8 cellular contexts compared by ENCODE assay signal in the genomic region with DNA sequence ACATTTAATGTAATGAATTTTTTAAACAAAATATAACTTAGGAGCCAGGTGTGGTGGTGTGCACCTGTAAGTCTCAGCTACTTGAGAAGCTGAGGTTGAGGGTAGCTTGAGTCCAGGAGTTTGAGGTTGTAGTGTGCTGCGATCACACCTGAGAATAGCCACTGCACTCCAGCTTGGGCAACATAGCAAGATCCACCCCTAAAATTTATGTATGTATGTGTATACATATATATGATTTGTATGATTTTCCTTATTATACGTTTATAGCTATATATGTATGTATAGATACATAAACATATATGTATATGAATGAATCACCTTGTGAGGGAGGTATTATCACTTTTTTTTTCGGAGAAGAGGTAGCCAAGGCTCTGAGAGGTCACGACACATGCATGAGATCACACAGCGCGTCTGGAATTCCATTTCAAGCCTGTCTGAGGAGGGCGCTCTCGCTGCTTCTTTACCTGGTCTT. TPM values are rescaled to one million over a fixed set of nuclear protein-coding genes. Genes with fewer than 3 reads are reported as not detected.
DNase-seq lines count a peak whose midpoint lies in the region; ATAC-seq, FAIRE-seq and TF ChIP-seq lines count a peak whose summit lies in the region.

No MANE protein-coding gene starts in this region.

- DNase-seq in GM18507 (ENCODE audit: extremely low spot score, insufficient read length, low read depth) (no peak), Panc1 (ENCODE audit: low read depth, low spot score) (no peak), choroid plexus epithelial cell (ENCODE audit: low read depth) (peak; percentile 42), middle frontal gyrus (ENCODE audit: extremely low spot score, low spot score) (peak; percentile 18), type B pancreatic cell (ENCODE audit: extremely low spot score, unreplicated experiment) (no peak), NCI-H2029 treated with DMSO at 0.1 percent for 48 hours (lab: John Stamatoyannopoulos, UW) (no peak), NCI-H2081 (lab: John Stamatoyannopoulos, UW) (no peak)

- H3K27me3 Mint-ChIP-seq in type B pancreatic cell = peaks cover 71% of the 10 kb centered on the region

- no peak overlapping the region for H3K27ac ChIP-seq in Panc1 (ENCODE audit: low read length)

- no peak overlapping the region for H3K27ac Mint-ChIP-seq in type B pancreatic cell

- H3K4me1 ChIP-seq in Panc1 (ENCODE audit: control insufficient read depth, insufficient read depth, low read length) = no peaks in the 10 kb centered on the region

- POLR2A ChIA-PET in Panc1 (lab: Charles Lee) = interaction anchor here (0.7 kb wide), 1 partner anchor 12 kb away, joined by 3 read pairs; no protein-coding TSS in a partner anchor

- in situ Hi-C loops in Panc1 (cut with HindIII; ENCODE audit: low pct_unique_long_range_greater_than_20kb, low sequenced_read_pairs) = no loop called here

- H3K9me3 ChIP-seq in Panc1 (ENCODE audit: control insufficient read depth, insufficient read depth, low read depth, low read length) = no peaks in the 10 kb centered on the region

- no peaks in the 10 kb centered on the region for H3K4me1 Mint-ChIP-seq in type B pancreatic cell (ENCODE audit: unreplicated experiment)

- CTCF ChIA-PET in Panc1 (lab: Charles Lee) = interaction anchor here (1.7 kb wide), 1 partner anchor 74 kb away, joined by 6 read pairs; no protein-coding TSS in a partner anchor

- ATAC-seq in Panc1 (no peak), GM19467 (IDR thresholded peaks at IDR 0.05; ENCODE audit: unreplicated experiment) (no peak)

- peak; percentile 70 for TF ChIP-seq CTCF in Panc1 (IDR thresholded peaks at IDR 0.05)
- TF ChIP-seq CTCF in choroid plexus epithelial cell (conservative IDR thresholded peaks at IDR 0.05; ENCODE audit: low read depth, low read length) = peak; percentile 51
- peak; percentile 32 for TF ChIP-seq CTCF in type B pancreatic cell (conservative IDR thresholded peaks at IDR 0.05)

- H3K4me3 ChIP-seq in Panc1 (ENCODE audit: low read depth in 2 of 2, low read length in 2 of 2) (peak overlapping the region; percentile 44 to 59), choroid plexus epithelial cell (ENCODE audit: low read depth, low read length) (peak overlapping the region; percentile 41)

- no peaks in the 10 kb centered on the region for H3K36me3 ChIP-seq in Panc1 (ENCODE audit: control insufficient read depth, insufficient read depth, low read length)

- H3K27me3 ChIP-seq in Panc1 (ENCODE audit: control insufficient read depth, insufficient read depth, low read length) = peaks cover 6% of the 10 kb centered on the region

- H3K9me3 Mint-ChIP-seq in type B pancreatic cell = no peaks in the 10 kb centered on the region

- no peaks in the 10 kb centered on the region for H3K36me3 Mint-ChIP-seq in type B pancreatic cell

- intact Hi-C loops in Panc1 (cut with micrococcal nuclease; ENCODE audit: unreplicated experiment) = no loop called here

- FAIRE-seq in GM18507 (lab: Jason Lieb, UNC) = peak; percentile 74

- H3K4me3 Mint-ChIP-seq in type B pancreatic cell = peak overlapping the region; percentile 83

- no TSS peak for BruUV-seq in Panc1 (replicated peaks; lab: Mats Ljungman, UMichigan)

RNA-seq across cellular contexts. Expression of a gene that starts 0.6 kb away (rescaled TPM):
- total RNA-seq in Panc1 (2021; ENCODE audit: unreplicated experiment) (0.49 TPM), type B pancreatic cell (ENCODE audit: low replicate concordance) (0.76 and 1.4 TPM in 2 replicates)
- 1.4 TPM for polyA plus RNA-seq in Panc1 (2012; ENCODE audit: insufficient read length)

RNA-seq across cellular contexts. Expression of a gene that starts 9.3 kb away (rescaled TPM):
- 17.1 TPM for total RNA-seq in Panc1 (2021; ENCODE audit: unreplicated experiment)
- polyA plus RNA-seq in Panc1 (2012; ENCODE audit: insufficient read length) = 6.8 TPM
- total RNA-seq in type B pancreatic cell (ENCODE audit: low replicate concordance) = 15.6 and 20.0 TPM in 2 replicates

RNA-seq across cellular contexts. Expression of a gene that starts 30.4 kb away (rescaled TPM):
- total RNA-seq in Panc1 (2021; ENCODE audit: unreplicated experiment) = 22.8 TPM
- polyA plus RNA-seq in Panc1 (2012; ENCODE audit: insufficient read length) = 26.7 TPM
- 62.7 and 68.1 TPM in 2 replicates for total RNA-seq in type B pancreatic cell (ENCODE audit: low replicate concordance)

Comparison
In these comparisons a context has a peak if more than half of its experiments do, and no peak if none do; other contexts are left out.
1. DNase-seq: peak in choroid plexus epithelial cell (single experiment) and middle frontal gyrus (single experiment); none in GM18507 (single experiment), Panc1 (single experiment), type B pancreatic cell (single experiment), NCI-H2029 treated with DMSO at 0.1 percent for 48 hours (single experiment) and NCI-H2081 (0 of 2).
2. Peak in every context shown above with its lines, with median percentiles within 50 percentile points of each other: CTCF ChIP-seq.